20 cellular contexts compared by ENCODE assay signal in the genomic region with DNA sequence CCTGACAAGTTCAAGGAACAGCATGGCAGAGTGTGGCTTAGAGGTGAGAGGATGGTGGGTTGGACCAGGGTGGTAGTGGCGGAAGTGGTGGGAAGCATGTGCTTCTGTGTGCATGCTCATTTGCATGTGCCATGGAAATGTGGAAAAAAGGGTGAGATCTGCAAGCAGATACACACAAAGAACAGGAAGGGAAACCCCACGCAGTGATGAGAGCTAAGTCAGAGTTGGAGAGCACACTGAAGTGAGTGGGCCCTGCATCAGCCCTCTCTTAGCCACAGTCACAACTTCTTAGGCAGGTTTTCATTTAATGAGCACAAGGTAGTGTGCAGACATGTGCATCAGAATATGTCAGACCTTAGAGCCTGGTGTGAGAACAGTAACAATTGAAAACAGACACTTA.
DNase-seq lines count a peak whose midpoint lies in the region; ATAC-seq, FAIRE-seq and TF ChIP-seq lines count a peak whose summit lies in the region.
"Had no signal": no experiment of that assay in that cellular context is flagged by ENCODE, and none has a peak within 500 bp of the region (broad histone marks: within the 10 kb centered on the region; RNA-seq: fewer than 3 reads in every experiment).

No MANE protein-coding gene starts in this region.

- SMC1A ChIA-PET in GM12878 (lab: Charles Lee; ENCODE audit: uncharacterized antibody, unreplicated experiment), result no interaction called here

- H3K4me2 ChIP-seq in GM12878 (ENCODE audit: control insufficient read depth, insufficient read depth), result no peak overlapping the region
- H3K4me2 ChIP-seq: GM23338 had no signal

- TF ChIP-seq EP300 in GM12878 (IDR thresholded peaks at IDR 0.05; ENCODE audit: borderline replicate concordance in 1 of 2, control insufficient read depth in 1 of 2, low read depth in 2 of 2, low read length in 2 of 2), result no peak

- TF ChIP-seq POLR2A in GM12878 (IDR thresholded peaks at IDR 0.05; ENCODE audit: low read depth, low read length), result no peak

- TF ChIP-seq RAD21 in GM12878 (IDR thresholded peaks at IDR 0.05; ENCODE audit: insufficient read depth, low read depth, low read length), result no peak

- intact Hi-C loops in activated CD4-positive, alpha-beta memory T cell treated with anti-CD3 and anti-CD28 coated beads for 36 hours (cut with micrococcal nuclease), result no loop called here
- intact Hi-C loops in GM12878 (cut with micrococcal nuclease; ENCODE audit: unreplicated experiment), result no loop called here
- intact Hi-C loops in posterior vena cava (cut with DNase I), result no loop called here

- POLR2A ChIA-PET in activated CD4-positive, alpha-beta memory T cell treated with anti-CD3 and anti-CD28 coated beads for 36 hours (lab: Charles Lee), result no interaction called here
- POLR2A ChIA-PET in activated CD4-positive, alpha-beta memory T cell treated with anti-CD3 and anti-CD28 coated beads, Interleukin-2, amount 10 ng/mL, durations not matched to agents 7 days and 5 days (lab: Charles Lee), result no interaction called here
- POLR2A ChIA-PET in GM12878 (lab: Charles Lee), result interaction anchor here (0.6 kb wide), 1 partner anchor 200 kb away, joined by 6 read pairs; no protein-coding TSS in a partner anchor

- no peak overlapping the region for H3K27ac Mint-ChIP-seq in activated CD4-positive, alpha-beta memory T cell treated with anti-CD3 and anti-CD28 coated beads for 36 hours
- no peak overlapping the region for H3K27ac Mint-ChIP-seq in activated CD4-positive, alpha-beta memory T cell treated with anti-CD3 and anti-CD28 coated beads, Interleukin-2, amount 10 ng/mL, durations not matched to agents 7 days and 5 days
- H3K27ac Mint-ChIP-seq: GM23338 had no signal

- no peaks in the 10 kb centered on the region for H3K27me3 Mint-ChIP-seq in activated CD4-positive, alpha-beta memory T cell treated with anti-CD3 and anti-CD28 coated beads for 36 hours
- H3K27me3 Mint-ChIP-seq in activated CD4-positive, alpha-beta memory T cell treated with anti-CD3 and anti-CD28 coated beads, Interleukin-2, amount 10 ng/mL, durations not matched to agents 7 days and 5 days, result no peaks in the 10 kb centered on the region

- TF ChIP-seq CTCF in GM12878 (IDR thresholded peaks at IDR 0.05 in 2 of 3, conservative IDR thresholded peaks at IDR 0.05 in 1 of 3; ENCODE audit: control insufficient read depth in 2 of 3, extremely low read depth in 1 of 3, insufficient read depth in 1 of 3, low read depth in 3 of 3, low read length in 3 of 3), result no peak

- H3K4me1 ChIP-seq in GM12878 (ENCODE audit: control insufficient read depth, insufficient read depth, low read length), result no peaks in the 10 kb centered on the region

- no peak overlapping the region for H2AFZ ChIP-seq in GM12878 (ENCODE audit: control insufficient read depth, low read depth, low read length)
- H2AFZ ChIP-seq: GM23338 had no signal

- peaks cover 6% of the 10 kb centered on the region for H3K4me1 Mint-ChIP-seq in activated CD4-positive, alpha-beta memory T cell treated with anti-CD3 and anti-CD28 coated beads for 36 hours (ENCODE audit: low read depth)
- H3K4me1 Mint-ChIP-seq in activated CD4-positive, alpha-beta memory T cell treated with anti-CD3 and anti-CD28 coated beads, Interleukin-2, amount 10 ng/mL, durations not matched to agents 7 days and 5 days, result no peaks in the 10 kb centered on the region
- H3K4me1 Mint-ChIP-seq: GM23338 had no signal

- RAD21 ChIA-PET in GM12878 (lab: Charles Lee; ENCODE audit: unreplicated experiment), result no interaction called here

- no peak overlapping the region for H3K27ac ChIP-seq in GM12878 (ENCODE audit: control insufficient read depth, insufficient read depth)
- H3K27ac ChIP-seq: C4-2B, SK-N-MC had no signal

- in situ Hi-C loops in GM12878 (cut with MboI), result no loop called here

- ATAC-seq in GM19328 (IDR thresholded peaks at IDR 0.05; ENCODE audit: unreplicated experiment) (peak; percentile 81), HG02885 (IDR thresholded peaks at IDR 0.05; ENCODE audit: poor library complexity, unreplicated experiment) (peak; percentile 91), GM12878 (no peak), HG02970 (IDR thresholded peaks at IDR 0.05; ENCODE audit: low FRiP score, unreplicated experiment) (no peak)
- ATAC-seq: GM23338, Right ventricle myocardium inferior had no signal

- H3K36me3 ChIP-seq in GM12878 (ENCODE audit: control insufficient read depth in 2 of 2, insufficient read depth in 2 of 2, low read length in 1 of 2), result no peaks in the 10 kb centered on the region

- H3K9me3 ChIP-seq in GM12878 (replicated peaks; ENCODE audit: control insufficient read depth, insufficient read depth, low read length), result no peaks in the 10 kb centered on the region

- H3K27me3 ChIP-seq in GM12878 (replicated peaks in 1 of 2; ENCODE audit: control insufficient read depth in 2 of 2, insufficient read depth in 2 of 2, low read length in 1 of 2), result no peaks in the 10 kb centered on the region

- 23% methylated on average over 2 of the region's 2 CpGs for WGBS in GM12878 (ENCODE audit: insufficient coverage, insufficient replicate concordance, low lambda C conversion rate, missing lambda C conversion rate)

- FAIRE-seq in GM12878 (lab: Jason Lieb, UNC), result no peak
- FAIRE-seq: A204.1, HTR-8/SVneo had no signal

- H3K9ac ChIP-seq in GM12878 (ENCODE audit: control insufficient read depth, insufficient read depth, low read length), result no peak overlapping the region

- CTCF ChIA-PET in activated CD4-positive, alpha-beta memory T cell treated with anti-CD3 and anti-CD28 coated beads for 36 hours (lab: Charles Lee), result no interaction called here
- CTCF ChIA-PET in activated CD4-positive, alpha-beta memory T cell treated with anti-CD3 and anti-CD28 coated beads, Interleukin-2, amount 10 ng/mL, durations not matched to agents 7 days and 5 days (lab: Charles Lee), result no interaction called here
- CTCF ChIA-PET in GM12878 (lab: Yijun Ruan, JAX), result no interaction called here

- no peak overlapping the region for H3K4me3 ChIP-seq in GM12878
- H3K4me3 ChIP-seq: GM23338, SK-N-MC had no signal

- no peak overlapping the region for H3K4me3 Mint-ChIP-seq in activated CD4-positive, alpha-beta memory T cell treated with anti-CD3 and anti-CD28 coated beads for 36 hours
- H3K4me3 Mint-ChIP-seq in activated CD4-positive, alpha-beta memory T cell treated with anti-CD3 and anti-CD28 coated beads, Interleukin-2, amount 10 ng/mL, durations not matched to agents 7 days and 5 days, result no peak overlapping the region
- H3K4me3 Mint-ChIP-seq: GM23338 had no signal

- no TSS peak for BruUV-seq in GM12878 (replicated peaks; lab: Mats Ljungman, UMichigan)

- no peaks in the 10 kb centered on the region for H3K9me3 Mint-ChIP-seq in activated CD4-positive, alpha-beta memory T cell treated with anti-CD3 and anti-CD28 coated beads for 36 hours
- H3K9me3 Mint-ChIP-seq in activated CD4-positive, alpha-beta memory T cell treated with anti-CD3 and anti-CD28 coated beads, Interleukin-2, amount 10 ng/mL, durations not matched to agents 7 days and 5 days, result no peaks in the 10 kb centered on the region
- H3K9me3 Mint-ChIP-seq: GM23338 had no signal

- no peaks in the 10 kb centered on the region for H4K20me1 ChIP-seq in GM12878 (ENCODE audit: control insufficient read depth, insufficient read depth)

- DNase-seq in activated CD4-positive, alpha-beta memory T cell treated with anti-CD3 and anti-CD28 coated beads for 36 hours, result peak; percentile 9
- no peak for DNase-seq in activated CD4-positive, alpha-beta memory T cell treated with anti-CD3 and anti-CD28 coated beads, Interleukin-2, amount 10 ng/mL, durations not matched to agents 7 days and 5 days
- DNase-seq in GM12878 (ENCODE audit: low read depth, low spot score) (no peak), posterior vena cava (ENCODE audit: low spot score) (no peak), NCI-H524 (lab: John Stamatoyannopoulos, UW) (no peak)
- DNase-seq: KBM-7, NCI-H1048, NCI-H1694, NCI-H345, NCI-H69, T-helper 1 cell had no signal

- H3K79me2 ChIP-seq in GM12878 (ENCODE audit: control insufficient read depth, insufficient read depth, low read length), result no peaks in the 10 kb centered on the region

- H3K36me3 Mint-ChIP-seq in activated CD4-positive, alpha-beta memory T cell treated with anti-CD3 and anti-CD28 coated beads for 36 hours, result no peaks in the 10 kb centered on the region
- no peaks in the 10 kb centered on the region for H3K36me3 Mint-ChIP-seq in activated CD4-positive, alpha-beta memory T cell treated with anti-CD3 and anti-CD28 coated beads, Interleukin-2, amount 10 ng/mL, durations not matched to agents 7 days and 5 days (ENCODE audit: low read depth)

TF ChIP-seq in GM12878, 131 proteins besides CTCF, POLR2A, EP300 and RAD21:
- TF ChIP-seq BHLHE40 (IDR thresholded peaks at IDR 0.05; ENCODE audit: borderline replicate concordance in 1 of 2, low read depth in 2 of 2, low read length in 1 of 2) (peak in 1 of 2 experiments; percentile 28; a peak in 1 of 4 replicates), JUND (IDR thresholded peaks at IDR 0.05; ENCODE audit: low read depth, low read length) (no peak), IKZF2 (IDR thresholded peaks at IDR 0.05) (peak in 1 of 2 experiments; percentile 11; a peak in 1 of 4 replicates), IKZF1 (conservative IDR thresholded peaks at IDR 0.05) (peak; percentile 42; the same call in 1 of the 2 replicates)

Comparison
In these comparisons a context has a peak if more than half of its experiments do, and no peak if none do; other contexts are left out.
1. ATAC-seq: peak in GM19328 (single experiment) and HG02885 (single experiment); none in GM12878 (single experiment) and HG02970 (single experiment).